ENCODE assay signal across 8 cellular contexts in the genomic region with DNA sequence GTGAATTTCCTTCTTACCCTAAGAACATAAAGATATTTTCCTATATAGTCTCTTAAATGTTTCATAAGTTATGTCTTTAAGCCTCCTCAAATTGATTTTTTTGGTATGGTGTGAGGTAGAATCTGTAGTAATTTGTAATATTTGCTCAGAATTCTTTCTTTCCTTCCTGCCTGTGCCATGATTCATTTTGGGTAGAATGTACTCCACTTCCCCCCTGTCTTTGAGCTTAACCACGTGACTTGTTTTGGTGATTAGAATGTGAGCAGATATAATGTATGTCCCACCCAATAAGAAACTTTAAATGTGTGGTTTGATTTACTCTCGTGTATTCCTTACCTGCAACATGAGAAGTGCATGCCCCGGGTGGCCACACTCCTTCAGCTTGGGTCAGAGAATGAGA. TPM values are rescaled to one million over a fixed set of nuclear protein-coding genes. Genes with fewer than 3 reads are reported as not detected.
A peak's percentile ranks its signal among the peaks of the same experiment; 100 is the strongest.
DNase-seq lines count a peak whose midpoint lies in the region; ATAC-seq, FAIRE-seq and TF ChIP-seq lines count a peak whose summit lies in the region.
"Not testable (repeated sequence)": the region's sequence is repeated elsewhere in the genome, so short reads cannot be mapped to it uniquely, and the experiment has no call there.

No MANE protein-coding gene starts in this region.

- not testable (repeated sequence) for H3K23ac ChIP-seq in IMR-90 (ENCODE audit: low read depth, low read length)

- not testable (repeated sequence) for H2BK5ac ChIP-seq in IMR-90 (ENCODE audit: low read depth, low read length, poor library complexity, severe bottlenecking)

- not testable (repeated sequence) for H3F3A ChIP-seq in GM23248 (ENCODE audit: insufficient read depth); smooth muscle cell (ENCODE audit: low read depth)

- not testable (repeated sequence) for H3K4me1 ChIP-seq in A549; GM23248 (ENCODE audit: insufficient read depth); IMR-90 (ENCODE audit: control insufficient read depth, insufficient read depth, low read length); GM12878 (ENCODE audit: control insufficient read depth, insufficient read depth, low read length); HepG2 (ENCODE audit: insufficient read depth, low read length); smooth muscle cell (ENCODE audit: low read depth)

- DNase-seq in A549 (ENCODE audit: low read depth in 1 of 2, low spot score in 1 of 2); GM12878 (ENCODE audit: low read depth, low spot score); HepG2 (ENCODE audit: low spot score); smooth muscle cell (lab: John Stamatoyannopoulos, UW; ENCODE audit: unreplicated experiment): not testable (repeated sequence)
- DNase-seq in GM23248 (peak; percentile 9), IMR-90 (peak; percentile 4), choroid plexus epithelial cell (ENCODE audit: low read depth) (peak; percentile 11), fibroblast of pulmonary artery (ENCODE audit: low read depth) (peak; percentile 10)

- TF ChIP-seq RAD21 in A549 (conservative IDR thresholded peaks at IDR 0.05 in 1 of 2, IDR thresholded peaks at IDR 0.05 in 1 of 2); IMR-90 (IDR thresholded peaks at IDR 0.05; ENCODE audit: low read length); GM12878 (IDR thresholded peaks at IDR 0.05; ENCODE audit: insufficient read depth, low read depth, low read length); HepG2 (CRISPR knock-in tag; IDR thresholded peaks at IDR 0.05): not testable (repeated sequence)

- not testable (repeated sequence) for H3K4ac ChIP-seq in IMR-90 (ENCODE audit: low read depth, low read length)

- TF ChIP-seq CTCF in A549 (IDR thresholded peaks at IDR 0.05); IMR-90 (conservative IDR thresholded peaks at IDR 0.05; ENCODE audit: low read depth, low read length); GM12878 (IDR thresholded peaks at IDR 0.05 in 2 of 3, conservative IDR thresholded peaks at IDR 0.05 in 1 of 3; ENCODE audit: control insufficient read depth in 2 of 3, extremely low read depth in 1 of 3, insufficient read depth in 1 of 3, low read depth in 3 of 3, low read length in 3 of 3); choroid plexus epithelial cell (conservative IDR thresholded peaks at IDR 0.05; ENCODE audit: low read depth, low read length); fibroblast of pulmonary artery (IDR thresholded peaks at IDR 0.05; ENCODE audit: low read length, missing control alignments); HepG2 (CRISPR knock-in tag; IDR thresholded peaks at IDR 0.05); smooth muscle cell (IDR thresholded peaks at IDR 0.05; ENCODE audit: borderline replicate concordance, insufficient read depth, poor library complexity, severe bottlenecking): not testable (repeated sequence)

- not testable (repeated sequence) for TF ChIP-seq EP300 in A549 (IDR thresholded peaks at IDR 0.05); GM12878 (IDR thresholded peaks at IDR 0.05; ENCODE audit: borderline replicate concordance in 1 of 2, control insufficient read depth in 1 of 2, low read depth in 2 of 2, low read length in 2 of 2); HepG2 (IDR thresholded peaks at IDR 0.05; ENCODE audit: low read depth in 2 of 2, low read length in 2 of 2); HepG2 (CRISPR knock-in tag; IDR thresholded peaks at IDR 0.05; ENCODE audit: borderline replicate concordance)

- H3K4me3 ChIP-seq in A549; GM23248; IMR-90 (ENCODE audit: insufficient read depth, low read depth, low read length); GM12878; choroid plexus epithelial cell (ENCODE audit: low read depth, low read length); fibroblast of pulmonary artery (replicated peaks; ENCODE audit: low read depth, low read length); HepG2 (replicated peaks in 1 of 3; ENCODE audit: insufficient read depth in 1 of 3, low read depth in 2 of 3, low read length in 3 of 3); smooth muscle cell: not testable (repeated sequence)

- not testable (repeated sequence) for H4K91ac ChIP-seq in IMR-90 (ENCODE audit: insufficient read depth, low read depth, low read length)

- in situ Hi-C loops in GM23248 (cut with MboI); IMR-90 (cut with MboI; ENCODE audit: low sequenced_read_pairs); GM12878 (cut with MboI); HepG2 (cut with HindIII; ENCODE audit: extremely low pct_ligation_motif_present, low pct_unique_long_range_greater_than_20kb): not testable (repeated sequence)

- POLR2A ChIA-PET in A549 (lab: Yijun Ruan, JAX); IMR-90 (lab: Charles Lee; ENCODE audit: unreplicated experiment); GM12878 (lab: Charles Lee); HepG2 (lab: Yijun Ruan, JAX): not testable (repeated sequence)

- not testable (repeated sequence) for TF ChIP-seq POLR2A in A549 (IDR thresholded peaks at IDR 0.05; ENCODE audit: low read length); IMR-90 (IDR thresholded peaks at IDR 0.05; ENCODE audit: low read depth, low read length); GM12878 (IDR thresholded peaks at IDR 0.05; ENCODE audit: low read depth, low read length); HepG2 (IDR thresholded peaks at IDR 0.05; ENCODE audit: insufficient read depth in 1 of 2, low read depth in 2 of 2, low read length in 2 of 2)

- H4K8ac ChIP-seq in IMR-90 (ENCODE audit: low read depth in 2 of 2, low read length in 2 of 2) = not testable (repeated sequence)

- H3K56ac ChIP-seq in IMR-90 (ENCODE audit: extremely low read depth, insufficient read depth, low read length) = not testable (repeated sequence)

- H4K5ac ChIP-seq in IMR-90 (ENCODE audit: low read depth, low read length) = not testable (repeated sequence)

- H3K79me1 ChIP-seq in IMR-90 (ENCODE audit: low read depth in 1 of 2, low read length in 2 of 2) = not testable (repeated sequence)

- H2BK20ac ChIP-seq in IMR-90 (ENCODE audit: low read depth, low read length) = not testable (repeated sequence)

- CTCF ChIA-PET in A549 (lab: Yijun Ruan, JAX); HepG2 (lab: Yijun Ruan, JAX; ENCODE audit: low intra/inter-chr PET ratio, low total read pairs): not testable (repeated sequence)
- CTCF ChIA-PET in IMR-90 (lab: Yijun Ruan, JAX) (interaction anchor here (0.6 kb wide), 1 partner anchor 453 kb away, joined by 5 read pairs; no protein-coding TSS in a partner anchor), GM12878 (lab: Yijun Ruan, JAX) (interaction anchor here (1.5 kb wide), 1 partner anchor 140 kb away, joined by 5 read pairs; no protein-coding TSS in a partner anchor)

- H3K9me3 ChIP-seq in A549; GM23248 (ENCODE audit: low read depth); IMR-90 (ENCODE audit: control insufficient read depth, insufficient read depth, low read length); GM12878 (replicated peaks; ENCODE audit: control insufficient read depth, insufficient read depth, low read length); HepG2 (ENCODE audit: low read length); smooth muscle cell (replicated peaks; ENCODE audit: low read depth): not testable (repeated sequence)

- not testable (repeated sequence) for H3K9me1 ChIP-seq in IMR-90 (ENCODE audit: insufficient read depth, low read length)

- H3K14ac ChIP-seq in IMR-90 (replicated peaks; ENCODE audit: low read depth, low read length) = not testable (repeated sequence)

- not testable (repeated sequence) for H2AFZ ChIP-seq in GM23248; IMR-90 (replicated peaks; ENCODE audit: low read length, poor library complexity); GM12878 (ENCODE audit: control insufficient read depth, low read depth, low read length); HepG2 (ENCODE audit: low read length)
- peak overlapping the region; percentile 66 for H2AFZ ChIP-seq in smooth muscle cell (ENCODE audit: low read depth)

- not testable (repeated sequence) for H3K27ac ChIP-seq in A549; GM23248; IMR-90 (ENCODE audit: insufficient read depth, low read length); GM12878 (ENCODE audit: control insufficient read depth, insufficient read depth); HepG2 (ENCODE audit: extremely low read length, insufficient read depth, low read length); smooth muscle cell (ENCODE audit: low read depth)

- not testable (repeated sequence) for H4K20me1 ChIP-seq in GM23248 (ENCODE audit: insufficient read depth); IMR-90 (ENCODE audit: insufficient read depth, low read length); GM12878 (ENCODE audit: control insufficient read depth, insufficient read depth); HepG2 (ENCODE audit: insufficient read depth, low read length); smooth muscle cell (ENCODE audit: low read depth)

- H2BK120ac ChIP-seq in IMR-90 (ENCODE audit: low read depth, low read length) = not testable (repeated sequence)

- not testable (repeated sequence) for H3K18ac ChIP-seq in IMR-90 (ENCODE audit: low read depth, low read length)

- not testable (repeated sequence) for FAIRE-seq in A549 (lab: Jason Lieb, UNC); GM12878 (lab: Jason Lieb, UNC); HepG2 (lab: Jason Lieb, UNC)

- H2AK9ac ChIP-seq in IMR-90 (replicated peaks; ENCODE audit: low read depth, low read length, poor library complexity) = not testable (repeated sequence)

- 62% methylated on average over 3 of the region's 3 CpGs for WGBS in A549 (ENCODE audit: missing lambda C conversion rate)
- 44 to 54% methylated on average over 3 of the region's 3 CpGs for WGBS in GM23248 (ENCODE audit: low coverage in 1 of 2, low lambda C conversion rate in 2 of 2, missing lambda C conversion rate in 2 of 2), 2 experiments
- WGBS in IMR-90 (ENCODE audit: extremely low coverage in 2 of 2, insufficient read length in 1 of 2), 2 experiments = no CpG with 5 or more reads among the region's 3 CpGs
- 44% methylated on average over 2 of the region's 3 CpGs for WGBS in GM12878 (ENCODE audit: insufficient coverage, insufficient replicate concordance, low lambda C conversion rate, missing lambda C conversion rate)
- 55% methylated on average over 3 of the region's 3 CpGs for WGBS in HepG2 (ENCODE audit: low lambda C conversion rate)
- WGBS in smooth muscle cell (ENCODE audit: low lambda C conversion rate) = 81% methylated on average over 3 of the region's 3 CpGs

- not testable (repeated sequence) for ATAC-seq in A549; IMR-90 (ENCODE audit: low read depth); GM12878; HepG2

- H3K36me3 ChIP-seq in GM23248 (ENCODE audit: low read depth); IMR-90 (ENCODE audit: control insufficient read depth, insufficient read depth, low read length); GM12878 (ENCODE audit: control insufficient read depth in 2 of 2, insufficient read depth in 2 of 2, low read length in 1 of 2); HepG2 (replicated peaks in 1 of 2; ENCODE audit: control insufficient read depth in 1 of 2, insufficient read depth in 2 of 2, low read length in 2 of 2); smooth muscle cell (ENCODE audit: low read depth): not testable (repeated sequence)

- not testable (repeated sequence) for H3K9me2 ChIP-seq in GM23248 (ENCODE audit: insufficient read depth)

- not testable (repeated sequence) for H3K27me3 ChIP-seq in GM23248 (replicated peaks; ENCODE audit: insufficient read depth); IMR-90 (ENCODE audit: control insufficient read depth, insufficient read depth, low read length); GM12878 (replicated peaks in 1 of 2; ENCODE audit: control insufficient read depth in 2 of 2, insufficient read depth in 2 of 2, low read length in 1 of 2); HepG2 (ENCODE audit: control insufficient read depth in 1 of 2, insufficient read depth in 2 of 2, low read length in 2 of 2); smooth muscle cell (ENCODE audit: low read depth)

- not testable (repeated sequence) for BruUV-seq in IMR-90 (replicated peaks; lab: Mats Ljungman, UMichigan); GM12878 (replicated peaks; lab: Mats Ljungman, UMichigan); HepG2 (replicated peaks; lab: Mats Ljungman, UMichigan)

- H2BK15ac ChIP-seq in IMR-90 (ENCODE audit: low read depth, low read length) = not testable (repeated sequence)

- H2AK5ac ChIP-seq in IMR-90 (ENCODE audit: low read depth, low read length) = not testable (repeated sequence)

- intact Hi-C loops in IMR-90 (cut with micrococcal nuclease); GM12878 (cut with micrococcal nuclease; ENCODE audit: unreplicated experiment); HepG2 (cut with micrococcal nuclease; ENCODE audit: unreplicated experiment): not testable (repeated sequence)

- dilution Hi-C loops in IMR-90 (cut with HindIII; ENCODE audit: low sequenced_read_pairs, unreplicated experiment) = not testable (repeated sequence)

- SMC1A ChIA-PET in GM12878 (lab: Charles Lee; ENCODE audit: uncharacterized antibody, unreplicated experiment) = not testable (repeated sequence)

- RAD21 ChIA-PET in GM12878 (lab: Charles Lee; ENCODE audit: unreplicated experiment) = not testable (repeated sequence)

- not testable (repeated sequence) for H3K79me2 ChIP-seq in GM23248 (ENCODE audit: insufficient read depth); GM12878 (ENCODE audit: control insufficient read depth, insufficient read depth, low read length); HepG2 (ENCODE audit: insufficient read depth, low read length); smooth muscle cell (ENCODE audit: low read depth)

- H3K9ac ChIP-seq in GM23248; IMR-90 (ENCODE audit: low read depth, low read length); GM12878 (ENCODE audit: control insufficient read depth, insufficient read depth, low read length); HepG2 (ENCODE audit: insufficient read depth, low read depth, low read length); smooth muscle cell (ENCODE audit: low read depth): not testable (repeated sequence)

- not testable (repeated sequence) for H3K4me2 ChIP-seq in A549; GM23248 (ENCODE audit: unreplicated experiment); IMR-90 (ENCODE audit: low read depth, low read length); GM12878 (ENCODE audit: control insufficient read depth, insufficient read depth); HepG2 (ENCODE audit: low read depth, low read length); smooth muscle cell

RNA-seq across cellular contexts. Expression of a gene that starts 36.5 kb away (rescaled TPM):
- polyA plus RNA-seq in A549 (2011; rRNA removed) = 76.1 and 82.1 TPM in 2 replicates
- polyA plus RNA-seq in A549 (2012; cell fraction: cytosol; rRNA removed) = 38.2 and 43.7 TPM in 2 replicates
- 23.3 and 33.4 TPM in 2 replicates for polyA plus RNA-seq in A549 (2012; cell fraction: nucleus; rRNA removed)
- 53.3 to 55.3 TPM (median 54.9 TPM) in 3 replicates for polyA plus RNA-seq in A549 (2017; fragmentation: RNase III; extraction: RNeasy Plus Mini Kit Qiagen cat#74134 plus additional on column Dnase treatment)
- polyA minus RNA-seq in A549 (2011; rRNA and poly(A)+ RNA removed) = 40.5 and 48.3 TPM in 2 replicates
- total RNA-seq in GM23248 (2014; rRNA removed; shearing (Covaris generic)) = 23.5 and 25.0 TPM in 2 replicates
- polyA plus RNA-seq in GM23248 (2016; fragmentation: Nextera tagmentation; extraction: Ambion mirVana) = 19.4 and 20.6 TPM in 2 replicates
- 28.1 and 35.3 TPM in 2 replicates for total RNA-seq in IMR-90 (2012; rRNA removed)
- 19.1 and 22.9 TPM in 2 replicates for polyA plus RNA-seq in IMR-90 (2012; rRNA removed)
- polyA plus RNA-seq in IMR-90 (2012; cell fraction: cytosol; rRNA removed) = 9.4 and 11.3 TPM in 2 replicates
- polyA plus RNA-seq in IMR-90 (2012; cell fraction: nucleus; rRNA removed; ENCODE audit: low replicate concordance) = 6.8 and 25.8 TPM in 2 replicates
- 138 and 141 TPM in 2 replicates for total RNA-seq in GM12878 (2013; cell fraction: nucleolus; rRNA removed)
- total RNA-seq in GM12878 (2014; rRNA removed) = 96.8 and 113 TPM in 2 replicates
- total RNA-seq in GM12878 (2014; rRNA removed; fragmentation: Illumina TruSeq; extraction: Trizol) = 82.4 and 83.5 TPM in 2 replicates
- 62.8 and 66.6 TPM in 2 replicates for total RNA-seq in GM12878 (2021)
- 43.0 TPM for polyA plus RNA-seq in GM12878 (2011; ENCODE audit: low read depth)
- polyA plus RNA-seq in GM12878 (2011; rRNA removed) = 102 and 157 TPM in 2 replicates
- 63.2 and 70.0 TPM in 2 replicates for polyA plus RNA-seq in GM12878 (2011; cell fraction: cytosol; rRNA removed)
- polyA plus RNA-seq in GM12878 (2011; cell fraction: nucleus; rRNA removed) = 46.5 and 48.6 TPM in 2 replicates
- polyA plus RNA-seq in GM12878 (2012) = 52.2 and 61.1 TPM in 2 replicates
- 84.0 and 109 TPM in 2 replicates for polyA plus RNA-seq in GM12878 (2014; fragmentation: Illumina TruSeq; extraction: Trizol)
- 10 to 100 TPM; 33.2 to 57.4 TPM for polyA plus RNA-seq in GM12878 (2014; fragmentation: Nextera tagmentation; extraction: Ambion mirVana)
- polyA plus RNA-seq in GM12878 (2014; rRNA removed) = 72.7 and 82.3 TPM in 2 replicates
- polyA plus RNA-seq in GM12878 (2016; fragmentation: Nextera tagmentation; extraction: Ambion mirVana) = 10 to 100 TPM; 97.7 to 99.9 TPM
- 102 and 122 TPM in 2 replicates for polyA minus RNA-seq in GM12878 (2011; rRNA and poly(A)+ RNA removed)
- polyA minus RNA-seq in GM12878 (2011; cell fraction: cytosol; rRNA and poly(A)+ RNA removed) = 48.9 and 67.8 TPM in 2 replicates
- 43.5 and 48.1 TPM in 2 replicates for polyA minus RNA-seq in GM12878 (2011; cell fraction: nucleus; rRNA and poly(A)+ RNA removed)
- 58.9 and 68.2 TPM in 2 replicates for total RNA-seq in HepG2 (2016; rRNA removed; fragmentation: Illumina TruSeq; extraction: Trizol)
- total RNA-seq in HepG2 (2016; cell fraction: cytosol; rRNA removed; fragmentation: Illumina TruSeq; extraction: Trizol; ENCODE audit: low read depth) = 48.9 and 56.1 TPM in 2 replicates
- 56.6 and 61.3 TPM in 2 replicates for total RNA-seq in HepG2 (2016; cell fraction: insoluble cytoplasmic fraction; rRNA removed; fragmentation: Illumina TruSeq; extraction: Trizol)
- total RNA-seq in HepG2 (2016; cell fraction: membrane; rRNA removed; fragmentation: Illumina TruSeq; extraction: Trizol) = 42.1 and 42.4 TPM in 2 replicates
- total RNA-seq in HepG2 (2016; cell fraction: nucleus; rRNA removed; fragmentation: Illumina TruSeq; extraction: Trizol) = 41.0 and 44.0 TPM in 2 replicates
- 28.7 and 34.0 TPM in 2 replicates for polyA plus RNA-seq in HepG2 (2011; rRNA removed)
- polyA plus RNA-seq in HepG2 (2011; cell fraction: cytosol; rRNA removed) = 22.7 and 27.0 TPM in 2 replicates
- polyA plus RNA-seq in HepG2 (2011; cell fraction: nucleus; rRNA removed) = 15.4 and 18.1 TPM in 2 replicates
- polyA plus RNA-seq in HepG2 (2012) = 24.0 and 32.6 TPM in 2 replicates
- 8.2 and 10.7 TPM in 2 replicates for polyA plus RNA-seq in HepG2 (2016; cell fraction: cytosol; fragmentation: Illumina TruSeq; extraction: Trizol; ENCODE audit: low read depth)
- polyA plus RNA-seq in HepG2 (2016; cell fraction: insoluble cytoplasmic fraction; fragmentation: Illumina TruSeq; extraction: Trizol; ENCODE audit: low read depth) = 50.2 and 51.7 TPM in 2 replicates
- polyA plus RNA-seq in HepG2 (2016; cell fraction: membrane; fragmentation: Illumina TruSeq; extraction: Trizol; ENCODE audit: low read depth) = 14.4 and 16.2 TPM in 2 replicates
- polyA plus RNA-seq in HepG2 (2016; cell fraction: nucleus; fragmentation: Illumina TruSeq; extraction: Trizol; ENCODE audit: insufficient read depth, low read depth) = 50.9 and 58.2 TPM in 2 replicates
- polyA minus RNA-seq in HepG2 (2011; rRNA and poly(A)+ RNA removed; ENCODE audit: low replicate concordance) = 24.3 and 32.4 TPM in 2 replicates
- 22.4 and 24.4 TPM in 2 replicates for polyA minus RNA-seq in HepG2 (2011; cell fraction: cytosol; rRNA and poly(A)+ RNA removed)
- 50.0 and 63.9 TPM in 2 replicates for polyA minus RNA-seq in HepG2 (2011; cell fraction: nucleus; rRNA and poly(A)+ RNA removed)
- 37.9 and 39.8 TPM in 2 replicates for total RNA-seq in smooth muscle cell
- 24.0 TPM in 2 replicates for polyA plus RNA-seq in smooth muscle cell

RNA-seq across cellular contexts. Expression of a gene that starts 40.4 kb away (rescaled TPM):
- 80.8 and 134 TPM in 2 replicates for polyA plus RNA-seq in A549 (2011; rRNA removed)
- 23.7 TPM in 2 replicates for polyA plus RNA-seq in A549 (2012; cell fraction: cytosol; rRNA removed)
- polyA plus RNA-seq in A549 (2012; cell fraction: nucleus; rRNA removed) = 7.5 and 13.6 TPM in 2 replicates
- 83.5 to 94.1 TPM (median 85.2 TPM) in 3 replicates for polyA plus RNA-seq in A549 (2017; fragmentation: RNase III; extraction: RNeasy Plus Mini Kit Qiagen cat#74134 plus additional on column Dnase treatment)
- polyA minus RNA-seq in A549 (2011; rRNA and poly(A)+ RNA removed) = 45.7 and 61.5 TPM in 2 replicates
- total RNA-seq in GM23248 (2014; rRNA removed; shearing (Covaris generic)) = 55.0 and 80.7 TPM in 2 replicates
- polyA plus RNA-seq in GM23248 (2016; fragmentation: Nextera tagmentation; extraction: Ambion mirVana) = 81.9 and 82.0 TPM in 2 replicates
- total RNA-seq in IMR-90 (2012; rRNA removed) = 35.7 and 99.2 TPM in 2 replicates
- 21.3 and 30.9 TPM in 2 replicates for polyA plus RNA-seq in IMR-90 (2012; rRNA removed)
- polyA plus RNA-seq in IMR-90 (2012; cell fraction: cytosol; rRNA removed) = 4.0 and 5.1 TPM in 2 replicates
- polyA plus RNA-seq in IMR-90 (2012; cell fraction: nucleus; rRNA removed; ENCODE audit: low replicate concordance) = 2.1 and 12.0 TPM in 2 replicates
- 106 and 120 TPM in 2 replicates for total RNA-seq in GM12878 (2013; cell fraction: nucleolus; rRNA removed)
- total RNA-seq in GM12878 (2014; rRNA removed) = 25.0 and 29.1 TPM in 2 replicates
- total RNA-seq in GM12878 (2014; rRNA removed; fragmentation: Illumina TruSeq; extraction: Trizol) = 33.9 and 34.0 TPM in 2 replicates
- total RNA-seq in GM12878 (2021) = 21.5 and 24.4 TPM in 2 replicates
- polyA plus RNA-seq in GM12878 (2011; ENCODE audit: low read depth) = 20.1 TPM
- 45.7 and 75.8 TPM in 2 replicates for polyA plus RNA-seq in GM12878 (2011; rRNA removed)
- 9.3 and 12.4 TPM in 2 replicates for polyA plus RNA-seq in GM12878 (2011; cell fraction: cytosol; rRNA removed)
- polyA plus RNA-seq in GM12878 (2011; cell fraction: nucleus; rRNA removed) = 10.4 and 11.5 TPM in 2 replicates
- 24.7 and 35.9 TPM in 2 replicates for polyA plus RNA-seq in GM12878 (2012)
- 21.9 and 27.6 TPM in 2 replicates for polyA plus RNA-seq in GM12878 (2014; fragmentation: Illumina TruSeq; extraction: Trizol)
- polyA plus RNA-seq in GM12878 (2014; fragmentation: Nextera tagmentation; extraction: Ambion mirVana) = 100 to 1,000 TPM in 1 of 2 experiments, 10 to 100 TPM in 1; 54.7 to 105 TPM
- polyA plus RNA-seq in GM12878 (2014; rRNA removed) = 21.9 TPM in 2 replicates
- polyA plus RNA-seq in GM12878 (2016; fragmentation: Nextera tagmentation; extraction: Ambion mirVana) = 10 to 100 TPM; 50.3 to 51.6 TPM
- 35.5 and 53.7 TPM in 2 replicates for polyA minus RNA-seq in GM12878 (2011; rRNA and poly(A)+ RNA removed)
- polyA minus RNA-seq in GM12878 (2011; cell fraction: cytosol; rRNA and poly(A)+ RNA removed) = 7.9 and 15.7 TPM in 2 replicates
- polyA minus RNA-seq in GM12878 (2011; cell fraction: nucleus; rRNA and poly(A)+ RNA removed) = 13.5 and 22.2 TPM in 2 replicates
- 50.6 and 66.5 TPM in 2 replicates for total RNA-seq in HepG2 (2016; rRNA removed; fragmentation: Illumina TruSeq; extraction: Trizol)
- 12.9 and 20.4 TPM in 2 replicates for total RNA-seq in HepG2 (2016; cell fraction: cytosol; rRNA removed; fragmentation: Illumina TruSeq; extraction: Trizol; ENCODE audit: low read depth)
- 52.0 and 62.4 TPM in 2 replicates for total RNA-seq in HepG2 (2016; cell fraction: insoluble cytoplasmic fraction; rRNA removed; fragmentation: Illumina TruSeq; extraction: Trizol)
- total RNA-seq in HepG2 (2016; cell fraction: membrane; rRNA removed; fragmentation: Illumina TruSeq; extraction: Trizol) = 29.4 and 38.1 TPM in 2 replicates
- total RNA-seq in HepG2 (2016; cell fraction: nucleus; rRNA removed; fragmentation: Illumina TruSeq; extraction: Trizol) = 56.0 and 61.9 TPM in 2 replicates
- polyA plus RNA-seq in HepG2 (2011; rRNA removed) = 31.8 and 45.1 TPM in 2 replicates
- polyA plus RNA-seq in HepG2 (2011; cell fraction: cytosol; rRNA removed) = 16.9 and 29.0 TPM in 2 replicates
- 9.7 and 12.0 TPM in 2 replicates for polyA plus RNA-seq in HepG2 (2011; cell fraction: nucleus; rRNA removed)
- 46.3 and 50.0 TPM in 2 replicates for polyA plus RNA-seq in HepG2 (2012)
- 4.6 and 5.7 TPM in 2 replicates for polyA plus RNA-seq in HepG2 (2016; cell fraction: cytosol; fragmentation: Illumina TruSeq; extraction: Trizol; ENCODE audit: low read depth)
- 33.7 and 39.4 TPM in 2 replicates for polyA plus RNA-seq in HepG2 (2016; cell fraction: insoluble cytoplasmic fraction; fragmentation: Illumina TruSeq; extraction: Trizol; ENCODE audit: low read depth)
- 9.4 and 13.3 TPM in 2 replicates for polyA plus RNA-seq in HepG2 (2016; cell fraction: membrane; fragmentation: Illumina TruSeq; extraction: Trizol; ENCODE audit: low read depth)
- 68.5 and 70.5 TPM in 2 replicates for polyA plus RNA-seq in HepG2 (2016; cell fraction: nucleus; fragmentation: Illumina TruSeq; extraction: Trizol; ENCODE audit: insufficient read depth, low read depth)
- polyA minus RNA-seq in HepG2 (2011; rRNA and poly(A)+ RNA removed; ENCODE audit: low replicate concordance) = 28.0 and 36.3 TPM in 2 replicates
- polyA minus RNA-seq in HepG2 (2011; cell fraction: cytosol; rRNA and poly(A)+ RNA removed) = 33.0 and 34.2 TPM in 2 replicates
- 58.3 and 58.8 TPM in 2 replicates for polyA minus RNA-seq in HepG2 (2011; cell fraction: nucleus; rRNA and poly(A)+ RNA removed)
- total RNA-seq in smooth muscle cell = 102 and 106 TPM in 2 replicates
- 74.7 and 80.0 TPM in 2 replicates for polyA plus RNA-seq in smooth muscle cell
